20 cellular contexts compared by ENCODE assay signal in genomic region chr3:23508464-23508863, GRCh38.
"Had no signal": no experiment of that assay in that cellular context is flagged by ENCODE, and none has a peak within 500 bp of the region (broad histone marks: within the 10 kb centered on the region; RNA-seq: fewer than 3 reads in every experiment).

No MANE protein-coding gene starts in this region.

- H3K36me3 ChIP-seq: neutrophil, right atrium auricular region, sigmoid colon, stomach, thoracic aorta, transverse colon had no signal

- H3K27ac ChIP-seq: coronary artery, neutrophil, right atrium auricular region, sigmoid colon, skin epidermis, stomach, thoracic aorta, transverse colon had no signal

- H3K27me3 ChIP-seq: neutrophil, right atrium auricular region, sigmoid colon, stomach, transverse colon had no signal

- H3K9me3 ChIP-seq: neutrophil, right atrium auricular region, sigmoid colon, stomach, thoracic aorta, transverse colon had no signal

- H3K4me3 ChIP-seq: coronary artery, right atrium auricular region, sigmoid colon, skin epidermis, stomach, thoracic aorta, transverse colon had no signal

- H3K4me1 ChIP-seq: right atrium auricular region, sigmoid colon, stomach had no signal

- ATAC-seq: left cardiac atrium; naive thymus-derived CD8-positive, alpha-beta T cell had no signal

- FAIRE-seq: endothelial cell of umbilical vein, frontal cortex, keratinocyte had no signal

- DNase-seq: effector CD4-positive, alpha-beta T cell; endodermal cell; immature natural killer cell; left cardiac atrium; mammary epithelial cell; naive thymus-derived CD8-positive, alpha-beta T cell; sigmoid colon; stimulated activated CD4-positive, alpha-beta T cell treated with anti-CD3 and anti-CD28 coated beads, Interleukin-12 subunit alpha, Interleukin-12 subunit beta, amount 100 ng/mL, for 4 hours; stimulated activated naive CD4-positive, alpha-beta T cell; stomach; substantia nigra; transverse colon had no signal
